ENCODE assay signal across 24 cellular contexts in genomic region chr7:71325151-71325550, GRCh38.
"Had no signal": no experiment of that assay in that cellular context is flagged by ENCODE, and none has a peak within 500 bp of the region (broad histone marks: within the 10 kb centered on the region; RNA-seq: fewer than 3 reads in every experiment).

No MANE protein-coding gene starts in this region.

- H3K27ac Mint-ChIP-seq: activated CD4-positive, alpha-beta memory T cell treated with anti-CD3 and anti-CD28 coated beads, Interleukin-2, amount 10 ng/mL, durations not matched to agents 7 days and 5 days; activated naive CD8-positive, alpha-beta T cell; activated T-helper 17 cell treated with anti-CD3 and anti-CD28 coated beads, Interleukin-2, amount 50 U/mL, for 72 hours; naive thymus-derived CD4-positive, alpha-beta T cell; stimulated activated effector memory CD8-positive, alpha-beta T cell treated with anti-CD3 and anti-CD28 coated beads, Interleukin-12 subunit alpha, Interleukin-12 subunit beta, amount 100 ng/mL, for 72 hours; stimulated activated naive CD8-positive, alpha-beta T cell treated with anti-CD3 and anti-CD28 coated beads, Interleukin-15, amount 100 ng/mL, for 72 hours; T-helper 17 cell had no signal

- H3K4me3 ChIP-seq: adrenal gland, ascending aorta, colonic mucosa, dorsolateral prefrontal cortex, esophagus squamous epithelium, gastrocnemius medialis, lower lobe of right lung, tibial artery had no signal

- DNase-seq: activated CD4-positive, alpha-beta memory T cell treated with anti-CD3 and anti-CD28 coated beads, Interleukin-2, amount 10 ng/mL, durations not matched to agents 7 days and 5 days; activated CD4-positive, alpha-beta T cell treated with anti-CD3 and anti-CD28 coated beads for 48 hours; adrenal gland; brain microvascular endothelial cell; colonic mucosa; esophagus squamous epithelium; gastrocnemius medialis; head of caudate nucleus; hypothalamus; kidney; lower lobe of right lung; naive thymus-derived CD4-positive, alpha-beta T cell; small intestine; stimulated activated CD4-positive, alpha-beta T cell treated with anti-CD3 and anti-CD28 coated beads, Interleukin-2, amount 100 ng/mL, for 24 hours; stimulated activated naive CD8-positive, alpha-beta T cell treated with anti-CD3 and anti-CD28 coated beads, Interleukin-15, amount 100 ng/mL, for 72 hours; T-helper 17 cell; tibial artery had no signal

- ATAC-seq: activated T-helper 17 cell treated with anti-CD3 and anti-CD28 coated beads, Interleukin-2, amount 50 U/mL, for 72 hours; gastrocnemius medialis; left lobe of liver; lower lobe of right lung; naive thymus-derived CD4-positive, alpha-beta T cell; sciatic nerve; stimulated activated effector memory CD8-positive, alpha-beta T cell treated with anti-CD3 and anti-CD28 coated beads, Interleukin-12 subunit alpha, Interleukin-12 subunit beta, amount 100 ng/mL, for 72 hours; stimulated activated naive CD8-positive, alpha-beta T cell treated with anti-CD3 and anti-CD28 coated beads, Interleukin-15, amount 100 ng/mL, for 72 hours; T-helper 17 cell had no signal

- H3K36me3 Mint-ChIP-seq: activated naive CD8-positive, alpha-beta T cell; naive thymus-derived CD4-positive, alpha-beta T cell; stimulated activated effector memory CD8-positive, alpha-beta T cell treated with anti-CD3 and anti-CD28 coated beads, Interleukin-12 subunit alpha, Interleukin-12 subunit beta, amount 100 ng/mL, for 72 hours had no signal

- H3K27me3 Mint-ChIP-seq: activated CD4-positive, alpha-beta memory T cell treated with anti-CD3 and anti-CD28 coated beads, Interleukin-2, amount 10 ng/mL, durations not matched to agents 7 days and 5 days; activated naive CD8-positive, alpha-beta T cell; activated T-helper 17 cell treated with anti-CD3 and anti-CD28 coated beads, Interleukin-2, amount 50 U/mL, for 72 hours; naive thymus-derived CD4-positive, alpha-beta T cell; stimulated activated naive CD8-positive, alpha-beta T cell treated with anti-CD3 and anti-CD28 coated beads, Interleukin-15, amount 100 ng/mL, for 72 hours; T-helper 17 cell had no signal

- H3K36me3 ChIP-seq: adrenal gland, ascending aorta, brain microvascular endothelial cell, colonic mucosa, esophagus squamous epithelium, gastrocnemius medialis, lower lobe of right lung, tibial artery had no signal

- H3K4me1 ChIP-seq: adrenal gland, ascending aorta, colonic mucosa, esophagus squamous epithelium, lower lobe of right lung had no signal

- H3K4me1 Mint-ChIP-seq: activated CD4-positive, alpha-beta memory T cell treated with anti-CD3 and anti-CD28 coated beads, Interleukin-2, amount 10 ng/mL, durations not matched to agents 7 days and 5 days; activated T-helper 17 cell treated with anti-CD3 and anti-CD28 coated beads, Interleukin-2, amount 50 U/mL, for 72 hours; naive thymus-derived CD4-positive, alpha-beta T cell; stimulated activated effector memory CD8-positive, alpha-beta T cell treated with anti-CD3 and anti-CD28 coated beads, Interleukin-12 subunit alpha, Interleukin-12 subunit beta, amount 100 ng/mL, for 72 hours; stimulated activated naive CD8-positive, alpha-beta T cell treated with anti-CD3 and anti-CD28 coated beads, Interleukin-15, amount 100 ng/mL, for 72 hours; T-helper 17 cell had no signal

- H3K9me3 ChIP-seq: adrenal gland, ascending aorta, colonic mucosa, esophagus squamous epithelium, gastrocnemius medialis, lower lobe of right lung, tibial artery had no signal

- H3K4me3 Mint-ChIP-seq: activated CD4-positive, alpha-beta memory T cell treated with anti-CD3 and anti-CD28 coated beads, Interleukin-2, amount 10 ng/mL, durations not matched to agents 7 days and 5 days; activated naive CD8-positive, alpha-beta T cell; activated T-helper 17 cell treated with anti-CD3 and anti-CD28 coated beads, Interleukin-2, amount 50 U/mL, for 72 hours; naive thymus-derived CD4-positive, alpha-beta T cell; stimulated activated effector memory CD8-positive, alpha-beta T cell treated with anti-CD3 and anti-CD28 coated beads, Interleukin-12 subunit alpha, Interleukin-12 subunit beta, amount 100 ng/mL, for 72 hours; stimulated activated naive CD8-positive, alpha-beta T cell treated with anti-CD3 and anti-CD28 coated beads, Interleukin-15, amount 100 ng/mL, for 72 hours; T-helper 17 cell had no signal
